ENCODE assay signal across 26 cellular contexts in the genomic region with DNA sequence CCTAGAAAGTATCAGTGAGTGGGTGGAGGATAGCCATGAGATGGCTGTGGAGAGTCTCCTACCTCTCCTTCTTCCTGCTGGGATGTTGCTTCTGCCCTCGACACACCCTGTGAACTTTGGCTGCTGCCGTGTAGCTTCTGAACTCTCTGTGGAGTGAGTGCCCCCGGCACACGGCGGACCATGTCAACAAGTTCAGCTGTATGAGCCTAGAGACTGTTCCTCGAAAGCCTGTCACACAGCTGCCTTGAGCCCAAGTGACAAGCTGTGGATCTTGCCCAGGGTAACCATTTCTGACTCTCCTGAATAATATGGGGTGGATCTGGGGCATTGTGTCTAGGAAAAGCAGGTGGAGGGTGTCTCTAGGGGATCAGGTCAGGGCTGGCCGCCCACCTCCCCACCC.
A peak's percentile ranks its signal among the peaks of the same experiment; 100 is the strongest.
DNase-seq lines count a peak whose midpoint lies in the region; TF ChIP-seq lines count a peak whose summit lies in the region.
"Had no signal": no experiment of that assay in that cellular context is flagged by ENCODE, and none has a peak within 500 bp of the region (broad histone marks: within the 10 kb centered on the region; RNA-seq: fewer than 3 reads in every experiment).

No MANE protein-coding gene starts in this region.

- no peak for TF ChIP-seq CTCF in left ventricle myocardium inferior (IDR thresholded peaks at IDR 0.05; ENCODE audit: borderline replicate concordance)
- no peak for TF ChIP-seq CTCF in nephron (IDR thresholded peaks at IDR 0.05; ENCODE audit: unreplicated experiment in 3 of 3)
- TF ChIP-seq CTCF in suprapubic skin (IDR thresholded peaks at IDR 0.05) = no peak

- H3K4me3 Mint-ChIP-seq in nephron = no peak overlapping the region
- H3K4me3 Mint-ChIP-seq in T-helper 2 cell treated with Interferon-gamma antibody and Interleukin-4, amounts not matched to agents 5 μg/mL and 100 μg/mL, for 36 hours = no peak overlapping the region
- H3K4me3 Mint-ChIP-seq: activated B cell treated with CpG ODN at 0.5 μM for 24 hours; activated CD4-positive, alpha-beta memory T cell treated with anti-CD3 and anti-CD28 coated beads, Interleukin-2, amount 10 ng/mL, durations not matched to agents 7 days and 5 days; activated T-cell treated with anti-CD3 and anti-CD28 coated beads, Interleukin-2, amount 50 U/mL, for 4 hours; natural killer cell; T-helper 17 cell had no signal

- no peaks in the 10 kb centered on the region for H3K9me3 Mint-ChIP-seq in nephron
- H3K9me3 Mint-ChIP-seq in T-helper 2 cell treated with Interferon-gamma antibody and Interleukin-4, amounts not matched to agents 5 μg/mL and 100 μg/mL, for 36 hours = no peaks in the 10 kb centered on the region
- H3K9me3 Mint-ChIP-seq: activated B cell treated with CpG ODN at 0.5 μM for 24 hours; activated CD4-positive, alpha-beta memory T cell treated with anti-CD3 and anti-CD28 coated beads, Interleukin-2, amount 10 ng/mL, durations not matched to agents 7 days and 5 days; activated naive CD4-positive, alpha-beta T cell treated with anti-CD3 and anti-CD28 coated beads, Interleukin-2, amount 50 U/mL, for 72 hours; activated T-cell treated with anti-CD3 and anti-CD28 coated beads, Interleukin-2, amount 50 U/mL, for 4 hours; natural killer cell had no signal

- TF ChIP-seq EP300 in suprapubic skin (IDR thresholded peaks at IDR 0.05) = no peak

- H3K4me1 ChIP-seq in left ventricle myocardium inferior = peaks cover 38% of the 10 kb centered on the region
- H3K4me1 ChIP-seq in suprapubic skin = peaks cover 8% of the 10 kb centered on the region
- H3K4me1 ChIP-seq: BE2C had no signal

- 73% methylated on average over 7 of the region's 7 CpGs for WGBS in suprapubic skin

- H3K27ac ChIP-seq in left ventricle myocardium inferior (replicated peaks) (peak overlapping the region; percentile 66), suprapubic skin (peak overlapping the region; percentile 30)
- H3K27ac ChIP-seq: 22Rv1, brain microvascular endothelial cell, lower lobe of right lung had no signal

- peak overlapping the region; percentile 6 for H3K4me3 ChIP-seq in left ventricle myocardium inferior
- no peak overlapping the region for H3K4me3 ChIP-seq in suprapubic skin
- H3K4me3 ChIP-seq: lower lobe of right lung had no signal

- peak overlapping the region; percentile 90 to 97 (median 97) for H3K27ac Mint-ChIP-seq in nephron
- no peak overlapping the region for H3K27ac Mint-ChIP-seq in T-helper 2 cell treated with Interferon-gamma antibody and Interleukin-4, amounts not matched to agents 5 μg/mL and 100 μg/mL, for 36 hours
- H3K27ac Mint-ChIP-seq: activated B cell treated with CpG ODN at 0.5 μM for 24 hours; activated CD4-positive, alpha-beta memory T cell treated with anti-CD3 and anti-CD28 coated beads, Interleukin-2, amount 10 ng/mL, durations not matched to agents 7 days and 5 days; activated naive CD4-positive, alpha-beta T cell treated with anti-CD3 and anti-CD28 coated beads, Interleukin-2, amount 50 U/mL, for 72 hours; natural killer cell; T-helper 17 cell had no signal

- no peak for TF ChIP-seq POLR2A in suprapubic skin (IDR thresholded peaks at IDR 0.05)

- H3K9me3 ChIP-seq in left ventricle myocardium inferior (replicated peaks) (no peaks in the 10 kb centered on the region), suprapubic skin (no peaks in the 10 kb centered on the region)
- H3K9me3 ChIP-seq: BE2C, lower lobe of right lung had no signal

- H3K4me1 Mint-ChIP-seq in nephron = peaks cover 67% of the 10 kb centered on the region
- no peaks in the 10 kb centered on the region for H3K4me1 Mint-ChIP-seq in T-helper 2 cell treated with Interferon-gamma antibody and Interleukin-4, amounts not matched to agents 5 μg/mL and 100 μg/mL, for 36 hours (ENCODE audit: low read depth)
- H3K4me1 Mint-ChIP-seq: activated B cell treated with CpG ODN at 0.5 μM for 24 hours; activated CD4-positive, alpha-beta memory T cell treated with anti-CD3 and anti-CD28 coated beads, Interleukin-2, amount 10 ng/mL, durations not matched to agents 7 days and 5 days; natural killer cell had no signal

- H3K36me3 Mint-ChIP-seq in nephron (ENCODE audit: low read depth) = no peaks in the 10 kb centered on the region
- H3K36me3 Mint-ChIP-seq in T-helper 2 cell treated with Interferon-gamma antibody and Interleukin-4, amounts not matched to agents 5 μg/mL and 100 μg/mL, for 36 hours (ENCODE audit: low read depth) = no peaks in the 10 kb centered on the region
- H3K36me3 Mint-ChIP-seq: activated naive CD4-positive, alpha-beta T cell treated with anti-CD3 and anti-CD28 coated beads, Interleukin-2, amount 50 U/mL, for 72 hours; natural killer cell had no signal

- peaks cover 2% of the 10 kb centered on the region for H3K27me3 Mint-ChIP-seq in nephron (ENCODE audit: low read depth)
- peaks cover 8% of the 10 kb centered on the region for H3K27me3 Mint-ChIP-seq in T-helper 2 cell treated with Interferon-gamma antibody and Interleukin-4, amounts not matched to agents 5 μg/mL and 100 μg/mL, for 36 hours (ENCODE audit: low read depth)

- intact Hi-C loops in left ventricle myocardium inferior (cut with micrococcal nuclease) = no loop called here

- DNase-seq in NCI-H82 (lab: John Stamatoyannopoulos, UW) (peak; percentile 39), NCI-H82 treated with DMSO at 0.1 percent for 48 hours (lab: John Stamatoyannopoulos, UW; ENCODE audit: unreplicated experiment) (no peak), left ventricle myocardium inferior (peak; percentile 35), suprapubic skin (ENCODE audit: low spot score in 2 of 2) (no peak), NCI-H345 (lab: John Stamatoyannopoulos, UW) (no peak), NCI-H1694 treated with DMSO at 0.1 percent for 48 hours (lab: John Stamatoyannopoulos, UW) (no peak)
- DNase-seq in T-helper 2 cell treated with Interferon-gamma antibody and Interleukin-4, amounts not matched to agents 5 μg/mL and 100 μg/mL, for 36 hours (ENCODE audit: low spot score) = no peak
- DNase-seq: activated B cell treated with CpG ODN at 0.5 μM for 24 hours; activated CD4-positive, alpha-beta memory T cell treated with anti-CD3 and anti-CD28 coated beads, Interleukin-2, amount 10 ng/mL, durations not matched to agents 7 days and 5 days; activated T-cell treated with anti-CD3 and anti-CD28 coated beads, Interleukin-2, amount 50 U/mL, for 4 hours; BE2C; brain microvascular endothelial cell; Calu3; erythroblast; KG1; lower lobe of right lung; natural killer cell; NCI-H2029 treated with DMSO at 0.1 percent for 48 hours; NCI-H510A treated with DMSO at 0.1 percent for 48 hours; retina; SIG-M5; stimulated activated CD4-positive, alpha-beta T cell treated with anti-CD3 and anti-CD28 coated beads, Interleukin-1b, Interleukin-23, amount 100 ng/mL, for 48 hours; T-helper 17 cell had no signal

- no peaks in the 10 kb centered on the region for H3K27me3 ChIP-seq in left ventricle myocardium inferior (ENCODE audit: low read depth)
- no peaks in the 10 kb centered on the region for H3K27me3 ChIP-seq in suprapubic skin
- H3K27me3 ChIP-seq: BE2C, brain microvascular endothelial cell had no signal

- H3K36me3 ChIP-seq in left ventricle myocardium inferior (no peaks in the 10 kb centered on the region), suprapubic skin (no peaks in the 10 kb centered on the region)
- H3K36me3 ChIP-seq: BE2C, brain microvascular endothelial cell, lower lobe of right lung had no signal

Comparison
In these comparisons a context has a peak if more than half of its experiments do, and no peak if none do; other contexts are left out.
1. DNase-seq: peak in NCI-H82 (single experiment) and left ventricle myocardium inferior (single experiment); none in NCI-H82 treated with DMSO at 0.1 percent for 48 hours (single experiment), suprapubic skin (0 of 2), T-helper 2 cell treated with Interferon-gamma antibody and Interleukin-4, amounts not matched to agents 5 μg/mL and 100 μg/mL, for 36 hours (single experiment), NCI-H345 (single experiment) and NCI-H1694 treated with DMSO at 0.1 percent for 48 hours (single experiment).